ENCODE assay signal across 18 cellular contexts in the genomic region with DNA sequence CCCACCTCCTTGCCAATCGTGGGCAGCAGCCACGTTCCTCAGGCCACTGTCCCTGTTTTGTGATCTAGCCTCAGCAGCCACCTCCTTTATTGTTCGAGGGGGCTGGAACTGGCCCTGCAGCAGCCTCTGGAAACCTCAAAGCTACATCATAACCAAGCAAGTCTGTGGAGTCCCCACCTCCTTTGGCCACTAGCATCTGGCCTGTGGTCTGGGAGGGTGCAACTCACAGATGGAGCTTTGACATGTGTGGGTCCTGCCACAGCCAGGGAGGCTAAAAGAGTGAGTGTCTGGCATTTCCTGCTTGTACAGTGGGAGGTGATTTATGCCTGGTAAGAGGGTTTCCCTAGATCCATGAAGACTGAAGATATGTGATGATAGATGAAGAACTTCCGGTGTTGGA. TPM values are rescaled to one million over a fixed set of nuclear protein-coding genes. Genes with fewer than 3 reads are reported as not detected.
DNase-seq lines count a peak whose midpoint lies in the region; ATAC-seq and TF ChIP-seq lines count a peak whose summit lies in the region.
"Had no signal": no experiment of that assay in that cellular context is flagged by ENCODE, and none has a peak within 500 bp of the region (broad histone marks: within the 10 kb centered on the region; RNA-seq: fewer than 3 reads in every experiment).

No MANE protein-coding gene starts in this region.

- no peak for ATAC-seq in GM18520 (IDR thresholded peaks at IDR 0.05; ENCODE audit: unreplicated experiment)
- ATAC-seq: activated T-cell treated with anti-CD3 and anti-CD28 coated beads, Interleukin-2, amount 50 U/mL, for 72 hours; GM23338; HepG2; sciatic nerve had no signal

- no peak for TF ChIP-seq CTCF in astrocyte of the spinal cord (IDR thresholded peaks at IDR 0.05; ENCODE audit: low read depth, low read length)
- TF ChIP-seq CTCF in progenitor cell of endocrine pancreas (IDR thresholded peaks at IDR 0.05; ENCODE audit: unreplicated experiment): no peak
- TF ChIP-seq CTCF in GM13977 (IDR thresholded peaks at IDR 0.05; ENCODE audit: extremely low read depth, insufficient read depth, missing control alignments): no peak

- H3K27me3 Mint-ChIP-seq in progenitor cell of endocrine pancreas: peaks cover 13% of the 10 kb centered on the region

- H3K9me3 Mint-ChIP-seq in progenitor cell of endocrine pancreas (ENCODE audit: low read depth): peaks cover 2% of the 10 kb centered on the region
- H3K9me3 Mint-ChIP-seq: activated T-cell treated with anti-CD3 and anti-CD28 coated beads, Interleukin-2, amount 50 U/mL, for 72 hours; nephron had no signal

- no peak overlapping the region for H3K4me3 Mint-ChIP-seq in progenitor cell of endocrine pancreas (ENCODE audit: low read depth)
- H3K4me3 Mint-ChIP-seq: activated T-cell treated with anti-CD3 and anti-CD28 coated beads, Interleukin-2, amount 50 U/mL, for 72 hours; GM23338; nephron had no signal

- no peak overlapping the region for H3K4me3 ChIP-seq in astrocyte of the spinal cord (ENCODE audit: low read depth, low read length)
- H3K4me3 ChIP-seq: GM23338 had no signal

- H3K4me1 Mint-ChIP-seq in progenitor cell of endocrine pancreas (ENCODE audit: low read depth): peaks cover 16% of the 10 kb centered on the region

- peak; percentile 74 for DNase-seq in AG08396 (ENCODE audit: low spot score)
- peak; percentile 18 for DNase-seq in HS-5 (ENCODE audit: low read depth)
- peak; percentile 40 for DNase-seq in astrocyte of the spinal cord (ENCODE audit: low read depth, low spot score)
- DNase-seq in islet precursor cell: peak; percentile 54
- no peak for DNase-seq in progenitor cell of endocrine pancreas (ENCODE audit: low spot score, unreplicated experiment)
- DNase-seq in GM13977 (ENCODE audit: low spot score): no peak
- no peak for DNase-seq in activated CD8-positive, alpha-beta memory T cell treated with anti-CD3 and anti-CD28 coated beads for 24 hours
- DNase-seq: activated CD4-positive, alpha-beta T cell treated with anti-CD3 and anti-CD28 coated beads for 1 hour; activated T-cell treated with anti-CD3 and anti-CD28 coated beads, Interleukin-2, amount 50 U/mL, for 72 hours; NCI-H1048; NCI-H2171; NK-92 treated with Interleukin-12 subunit alpha and Interleukin-12 subunit beta, amount 100 ng/mL, for 24 hours; stimulated activated CD4-positive, alpha-beta T cell treated with anti-CD3 and anti-CD28 coated beads, Interleukin-2, amount 100 ng/mL, for 48 hours had no signal

- in situ Hi-C loops in astrocyte of the spinal cord (cut with HindIII; ENCODE audit: low sequenced_read_pairs): no loop called here
- in situ Hi-C loops in GM13977 (cut with MboI; ENCODE audit: low pct_unique_long_range_greater_than_20kb, low sequenced_read_pairs, unreplicated experiment): no loop called here

- no peak overlapping the region for H3K27ac Mint-ChIP-seq in progenitor cell of endocrine pancreas
- H3K27ac Mint-ChIP-seq: activated T-cell treated with anti-CD3 and anti-CD28 coated beads, Interleukin-2, amount 50 U/mL, for 72 hours; GM23338 had no signal

- no peaks in the 10 kb centered on the region for H3K36me3 Mint-ChIP-seq in progenitor cell of endocrine pancreas (ENCODE audit: insufficient read depth)

RNA-seq across cellular contexts. Expression of a gene that starts 32.3 kb away (rescaled TPM):
- 49.0 and 53.5 TPM in 2 replicates for total RNA-seq in progenitor cell of endocrine pancreas

Comparison
In these comparisons a context has a peak if more than half of its experiments do, and no peak if none do; other contexts are left out.
1. DNase-seq: peak in AG08396 (single experiment), HS-5 (single experiment), astrocyte of the spinal cord (single experiment) and islet precursor cell (single experiment); none in progenitor cell of endocrine pancreas (single experiment), GM13977 (single experiment) and activated CD8-positive, alpha-beta memory T cell treated with anti-CD3 and anti-CD28 coated beads for 24 hours (single experiment).